8 cellular contexts compared by ENCODE assay signal in genomic region chr17:79991140-79991923, GRCh38. TPM values are rescaled to one million over a fixed set of nuclear protein-coding genes. Genes with fewer than 3 reads are reported as not detected.
DNase-seq lines count a peak whose midpoint lies in the region; ATAC-seq and TF ChIP-seq lines count a peak whose summit lies in the region.

No MANE protein-coding gene starts in this region.

- H4K20me1 ChIP-seq in hepatocyte (ENCODE audit: insufficient read depth, poor library complexity, severe bottlenecking): no peaks in the 10 kb centered on the region

- no peak for TF ChIP-seq EP300 in sigmoid colon (IDR thresholded peaks at IDR 0.05)

- H3K4me1 ChIP-seq in hepatocyte (ENCODE audit: insufficient read depth) (peaks cover 85% of the 10 kb centered on the region), sigmoid colon (peaks cover 3 to 65% (median 56%) of the 10 kb centered on the region in 4 donors)

- H3K4me3 ChIP-seq in hepatocyte: peak overlapping the region; percentile 26
- H3K4me3 ChIP-seq in sigmoid colon: peak overlapping the region; percentile 33 to 56 (median 38)

- H2AFZ ChIP-seq in hepatocyte: no peak overlapping the region

- intact Hi-C loops in sigmoid colon (cut with DNase I): loop anchor here (2.0 kb wide), 2 partner anchors 147 to 249 kb away; no protein-coding TSS in a partner anchor

- TF ChIP-seq POLR2A in sigmoid colon (IDR thresholded peaks at IDR 0.05): no peak

- 48% methylated on average over 17 of the region's 30 CpGs for WGBS in hepatocyte (ENCODE audit: low lambda C conversion rate, missing lambda C conversion rate)
- WGBS in sigmoid colon, 2 donors: 19 to 29% methylated on average over 29 to 30 of the region's 30 CpGs

- POLR2A ChIA-PET in GM10248 (lab: Yijun Ruan, JAX): no interaction called here

- CTCF ChIA-PET in GM10248 (lab: Yijun Ruan, JAX): no interaction called here

- peak overlapping the region; percentile 98 for H3K27ac ChIP-seq in hepatocyte
- H3K27ac ChIP-seq in sigmoid colon: peak overlapping the region in 3 of 4 donors; percentile 12 to 71 (median 34)

- H3K4me2 ChIP-seq in hepatocyte: peak overlapping the region; percentile 93

- no peaks in the 10 kb centered on the region for H3K27me3 ChIP-seq in hepatocyte
- no peaks in the 10 kb centered on the region for H3K27me3 ChIP-seq in sigmoid colon

- H3K36me3 ChIP-seq in hepatocyte (replicated peaks; ENCODE audit: insufficient read depth, low read depth) (no peaks in the 10 kb centered on the region), sigmoid colon (no peaks in the 10 kb centered on the region)

- ATAC-seq in HG02678 (IDR thresholded peaks at IDR 0.05; ENCODE audit: unreplicated experiment) (no peak), GM21381 (IDR thresholded peaks at IDR 0.05; ENCODE audit: unreplicated experiment) (no peak)

- H3K9me3 ChIP-seq in hepatocyte (ENCODE audit: low read depth) (no peaks in the 10 kb centered on the region), sigmoid colon (no peaks in the 10 kb centered on the region)

- no peaks in the 10 kb centered on the region for H3K9me2 ChIP-seq in hepatocyte (replicated peaks; ENCODE audit: insufficient read depth)

- peaks cover 38% of the 10 kb centered on the region for H3K79me2 ChIP-seq in hepatocyte

- TF ChIP-seq CTCF in GM10248 (IDR thresholded peaks at IDR 0.05; ENCODE audit: control extremely low read depth, extremely low read depth, low read depth, missing control alignments): peak; percentile 55
- peak; percentile 71 for TF ChIP-seq CTCF in hepatocyte (IDR thresholded peaks at IDR 0.05; ENCODE audit: poor library complexity)
- peak in 1 of 4 experiments; percentile 73 for TF ChIP-seq CTCF in sigmoid colon (IDR thresholded peaks at IDR 0.05)

- DNase-seq in GM10248 (ENCODE audit: extremely low spot score) (peak; percentile 76), NCI-H146 treated with DMSO at 0.1 percent for 48 hours (lab: John Stamatoyannopoulos, UW; ENCODE audit: unreplicated experiment) (peak; percentile 54), T-helper 9 cell (peak; percentile 71), anterior cingulate cortex (lab: John Stamatoyannopoulos, UW) (peak in 54 of 58 donors; percentile 19 to 87 (median 73)), hepatocyte (ENCODE audit: low spot score) (peak; percentile 95), sigmoid colon (peak; percentile 91)

RNA-seq across cellular contexts. Expression of gene TBC1D16, which starts 44.3 kb away (rescaled TPM):
- total RNA-seq in hepatocyte (28.8 and 38.1 TPM in 2 replicates), sigmoid colon (10 to 100 TPM; 15.1 to 21.9 (median 16.2) TPM)
- polyA plus RNA-seq in hepatocyte (19.5 and 24.5 TPM in 2 replicates), sigmoid colon (10 to 100 TPM in 1 of 3 donors, 1 to 10 TPM in 2; 3.6 to 17.2 (median 4.2) TPM)

RNA-seq across cellular contexts. Expression of gene CCDC40, which starts 45.1 kb away (rescaled TPM):
- 2.2 and 3.0 TPM in 2 replicates for total RNA-seq in hepatocyte
- polyA plus RNA-seq in hepatocyte: 4.7 and 7.6 TPM in 2 replicates
- 10 to 100 TPM in 1 of 4 donors, 1 to 10 TPM in 3; 5.3 to 25.8 (median 6.4) TPM for total RNA-seq in sigmoid colon
- 1 to 10 TPM in 1 of 3 donors, not detected in 2; 1.4 TPM for polyA plus RNA-seq in sigmoid colon
